20 cellular contexts compared by ENCODE assay signal in genomic region chr1:145716641-145717061, GRCh38. TPM values are rescaled to one million over a fixed set of nuclear protein-coding genes. Genes with fewer than 3 reads are reported as not detected.
DNase-seq lines count a peak whose midpoint lies in the region; ATAC-seq and TF ChIP-seq lines count a peak whose summit lies in the region.
"Had no signal": no experiment of that assay in that cellular context is flagged by ENCODE, and none has a peak within 500 bp of the region (broad histone marks: within the 10 kb centered on the region; RNA-seq: fewer than 3 reads in every experiment).

No MANE protein-coding gene starts in this region.

- H2AFZ ChIP-seq in osteoblast (ENCODE audit: low read length): peak overlapping the region; percentile 50

- no peaks in the 10 kb centered on the region for H4K20me1 ChIP-seq in osteoblast (ENCODE audit: insufficient read depth, low read length)

- BruUV-seq in Calu3 (replicated peaks; lab: Mats Ljungman, UMichigan): no TSS peak

- no peaks in the 10 kb centered on the region for H3K9me3 ChIP-seq in osteoblast (ENCODE audit: low read depth, low read length)

- intact Hi-C loops in Calu3 (cut with micrococcal nuclease; ENCODE audit: unreplicated experiment): no loop called here

- H3K27me3 ChIP-seq in osteoblast (ENCODE audit: insufficient read depth, low read length): no peaks in the 10 kb centered on the region

- no peak overlapping the region for H3K27ac ChIP-seq in osteoblast (ENCODE audit: low read depth, low read length)

- H3K27ac Mint-ChIP-seq in Calu3 (ENCODE audit: unreplicated experiment): no peak overlapping the region

- H3K4me3 ChIP-seq in epithelial cell of esophagus (ENCODE audit: low read length) (no peak overlapping the region), osteoblast (ENCODE audit: insufficient read depth, low read length) (no peak overlapping the region)

- peaks cover 8% of the 10 kb centered on the region for H3K27me3 Mint-ChIP-seq in Calu3 (ENCODE audit: unreplicated experiment)

- TF ChIP-seq CTCF in epithelial cell of esophagus (IDR thresholded peaks at IDR 0.05; ENCODE audit: insufficient read depth, low read depth, low read length, missing control alignments) (no peak), osteoblast (IDR thresholded peaks at IDR 0.05; ENCODE audit: extremely low read depth, low read depth, low read length) (no peak), Calu3 (IDR thresholded peaks at IDR 0.05; ENCODE audit: unreplicated experiment) (no peak)

- CTCF ChIA-PET in Calu3 (lab: Charles Lee): interaction anchor here (0.5 to 0.6 kb wide), 2 partner anchors 11 to 24 kb away, joined by 5 to 9 read pairs; no protein-coding TSS in a partner anchor

- peaks cover 9% of the 10 kb centered on the region for H3K36me3 Mint-ChIP-seq in Calu3 (ENCODE audit: insufficient read depth, unreplicated experiment)

- no peaks in the 10 kb centered on the region for H3K9me3 Mint-ChIP-seq in Calu3 (ENCODE audit: low read depth, unreplicated experiment)

- ATAC-seq in HG02852 (IDR thresholded peaks at IDR 0.05; ENCODE audit: unreplicated experiment) (no peak), GM19467 (IDR thresholded peaks at IDR 0.05; ENCODE audit: unreplicated experiment) (no peak)
- ATAC-seq: sciatic nerve had no signal

- peaks cover 8% of the 10 kb centered on the region for H3K4me1 Mint-ChIP-seq in Calu3 (ENCODE audit: low read depth, unreplicated experiment)

- DNase-seq in ELR (ENCODE audit: low read depth) (peak; percentile 55), NOMO-1 treated with dmso at 0.1 percent for 144 hours (lab: John Stamatoyannopoulos, UW; ENCODE audit: unreplicated experiment) (peak; percentile 21), epithelial cell of esophagus (ENCODE audit: low read depth) (peak; percentile 50), osteoblast (ENCODE audit: insufficient read length, low spot score, missing footprints) (no peak), NCI-H526 treated with DMSO at 0.1 percent for 48 hours (lab: John Stamatoyannopoulos, UW) (no peak), Calu3 (no peak)
- DNase-seq: activated CD8-positive, alpha-beta memory T cell treated with anti-CD3 and anti-CD28 coated beads, Interleukin-2, amount 50 U/mL, for 4 hours; activated effector memory CD4-positive, alpha-beta T cell treated with anti-CD3 and anti-CD28 coated beads, Interleukin-2, amount 50 U/mL, for 16 hours; amniotic stem cell; HCEC 1CT; hippocampal formation; midbrain; NCI-H1105; NCI-H748 treated with DMSO at 0.1 percent for 48 hours; stimulated activated CD4-positive, alpha-beta T cell treated with anti-CD3 and anti-CD28 coated beads, Interleukin-2, amount 100 ng/mL, for 24 hours had no signal

- H3K79me2 ChIP-seq in osteoblast (ENCODE audit: insufficient read depth, low read length): no peaks in the 10 kb centered on the region

- no peak overlapping the region for H3K4me2 ChIP-seq in osteoblast (ENCODE audit: insufficient read depth, low read length)

- no peak overlapping the region for H3K4me3 Mint-ChIP-seq in Calu3 (ENCODE audit: low read depth, unreplicated experiment)

- peaks cover 21% of the 10 kb centered on the region for H3K4me1 ChIP-seq in osteoblast (ENCODE audit: insufficient read depth, low read length)

- H3K36me3 ChIP-seq in osteoblast (ENCODE audit: insufficient read depth, low read length): no peaks in the 10 kb centered on the region

RNA-seq across cellular contexts. Expression of gene CD160, which starts 2.6 kb away (rescaled TPM):
- not detected in 2 replicates for total RNA-seq in osteoblast
- total RNA-seq in Calu3 (2022): not detected in 2 replicates
- total RNA-seq: Daoy, omental fat pad had no signal

RNA-seq across cellular contexts. Expression of gene PDZK1, which starts 9.5 kb away (rescaled TPM):
- total RNA-seq in osteoblast (0.29 and 0.36 TPM in 2 replicates), Calu3 (2022) (1.3 and 3.3 TPM in 2 replicates)

Comparison
In these comparisons a context has a peak if more than half of its experiments do, and no peak if none do; other contexts are left out.
1. DNase-seq: peak in ELR (single experiment), NOMO-1 treated with dmso at 0.1 percent for 144 hours (single experiment) and epithelial cell of esophagus (single experiment); none in osteoblast (single experiment), NCI-H526 treated with DMSO at 0.1 percent for 48 hours (single experiment) and Calu3 (single experiment).